In the genomic region with DNA sequence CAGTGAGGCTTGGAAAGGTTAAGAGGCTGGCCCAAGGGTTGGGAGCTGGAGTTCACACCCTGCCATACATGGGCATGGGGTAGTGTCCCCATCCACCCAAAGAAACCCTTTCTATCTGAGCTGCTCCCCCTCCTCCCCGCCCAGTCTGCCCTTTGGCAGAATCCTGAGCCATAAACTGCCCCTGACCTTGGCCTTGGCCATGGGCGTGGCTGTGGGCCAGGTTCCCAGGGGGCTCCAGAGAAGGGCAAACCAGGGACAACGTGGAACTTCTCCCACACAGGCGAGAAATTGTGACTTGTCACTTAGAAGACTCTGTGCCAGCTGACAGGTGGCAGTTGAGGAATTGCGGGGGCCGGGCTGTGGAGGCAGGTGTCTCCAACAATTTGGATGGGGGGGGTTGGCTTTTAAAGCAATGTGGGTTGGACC, we compare ENCODE assay signal across 11 cellular contexts. TPM values are rescaled to one million over a fixed set of nuclear protein-coding genes. Genes with fewer than 3 reads are reported as not detected.
DNase-seq lines count a peak whose midpoint lies in the region; ATAC-seq, FAIRE-seq and TF ChIP-seq lines count a peak whose summit lies in the region.
"Had no signal": no experiment of that assay in that cellular context is flagged by ENCODE, and none has a peak within 500 bp of the region (broad histone marks: within the 10 kb centered on the region; RNA-seq: fewer than 3 reads in every experiment).

No MANE protein-coding gene starts in this region.

- peak; percentile 65 for DNase-seq in DND-41
- DNase-seq in RPMI8226: peak; percentile 70
- no peak for DNase-seq in endothelial cell of umbilical vein (ENCODE audit: low read depth, low spot score)
- DNase-seq in sigmoid colon: no peak
- DNase-seq in medulla oblongata (ENCODE audit: extremely low spot score): no peak
- DNase-seq in HUDEP-2 (lab: John Stamatoyannopoulos, UW; ENCODE audit: unreplicated experiment in 76 of 76): no peak
- DNase-seq in NOMO-1 treated with dmso at 0.1 percent for 144 hours (lab: John Stamatoyannopoulos, UW; ENCODE audit: unreplicated experiment): no peak
- DNase-seq in NK-92 treated with Interleukin-12 subunit alpha and Interleukin-12 subunit beta, amount 100 ng/mL, for 24 hours (lab: John Stamatoyannopoulos, UW): no peak
- DNase-seq: small intestine had no signal

- no peak overlapping the region for H2AFZ ChIP-seq in DND-41 (ENCODE audit: low read depth, low read length)
- H2AFZ ChIP-seq in endothelial cell of umbilical vein (ENCODE audit: low read depth, low read length): no peak overlapping the region

- POLR2A ChIA-PET in endothelial cell of umbilical vein (lab: Charles Lee): interaction anchor here (0.8 kb wide), 1 partner anchor 57 kb away, joined by 4 read pairs; no protein-coding TSS in a partner anchor

- H3K4me1 ChIP-seq in DND-41 (ENCODE audit: insufficient read depth, low read length): peaks cover 77% of the 10 kb centered on the region
- H3K4me1 ChIP-seq in endothelial cell of umbilical vein (ENCODE audit: control insufficient read depth, extremely low read depth, insufficient read depth, low read length): peaks cover 57% of the 10 kb centered on the region
- peaks cover 0 to 12% (median 5%) of the 10 kb centered on the region in 4 donors for H3K4me1 ChIP-seq in sigmoid colon

- no TSS peak for BruUV-seq in endothelial cell of umbilical vein (replicated peaks; lab: Mats Ljungman, UMichigan)

- TF ChIP-seq CTCF in DND-41 (IDR thresholded peaks at IDR 0.05; ENCODE audit: borderline replicate concordance, extremely low read depth, low read length, poor library complexity, severe bottlenecking) (no peak), endothelial cell of umbilical vein (IDR thresholded peaks at IDR 0.05; ENCODE audit: extremely low read depth in 1 of 2, insufficient read depth in 1 of 2, low read depth in 1 of 2, low read length in 2 of 2) (no peak), sigmoid colon (IDR thresholded peaks at IDR 0.05) (no peak)

- no peaks in the 10 kb centered on the region for H3K27me3 ChIP-seq in DND-41 (ENCODE audit: insufficient read depth, low read length, poor library complexity)
- no peaks in the 10 kb centered on the region for H3K27me3 ChIP-seq in endothelial cell of umbilical vein (ENCODE audit: control insufficient read depth in 2 of 2, insufficient read depth in 2 of 2, low read length in 2 of 2)
- peaks cover 6 to 38% (median 24%) of the 10 kb centered on the region in 3 donors for H3K27me3 ChIP-seq in sigmoid colon

- H3K9ac ChIP-seq in DND-41 (ENCODE audit: low read depth, low read length) (peak overlapping the region; percentile 80), endothelial cell of umbilical vein (replicated peaks; ENCODE audit: extremely low read depth, insufficient read depth, low read length) (no peak overlapping the region)
- H3K9ac ChIP-seq: KMS-11 had no signal

- peak overlapping the region; percentile 94 for H3K27ac ChIP-seq in DND-41 (ENCODE audit: low read length)
- peak overlapping the region; percentile 67 for H3K27ac ChIP-seq in endothelial cell of umbilical vein (ENCODE audit: insufficient read depth, low read depth, low read length)
- H3K27ac ChIP-seq in sigmoid colon: peak overlapping the region; percentile 42 to 65 (median 52)
- H3K27ac ChIP-seq: KMS-11 had no signal

- TF ChIP-seq POLR2A in endothelial cell of umbilical vein (IDR thresholded peaks at IDR 0.05; ENCODE audit: low read depth, low read length) (no peak), sigmoid colon (IDR thresholded peaks at IDR 0.05) (no peak)

- H4K20me1 ChIP-seq in DND-41 (ENCODE audit: insufficient read depth, low read length) (peaks cover 15% of the 10 kb centered on the region; the same call in 1 of the 2 replicates), endothelial cell of umbilical vein (replicated peaks; ENCODE audit: control insufficient read depth, extremely low read depth, insufficient read depth, low read length) (no peaks in the 10 kb centered on the region)

- intact Hi-C loops in endothelial cell of umbilical vein (cut with micrococcal nuclease): no loop called here
- intact Hi-C loops in sigmoid colon (cut with DNase I): no loop called here

- H3K9me3 ChIP-seq in DND-41 (ENCODE audit: insufficient read depth, low read length, severe bottlenecking): no peaks in the 10 kb centered on the region
- H3K9me3 ChIP-seq in endothelial cell of umbilical vein (replicated peaks; ENCODE audit: control insufficient read depth, insufficient read depth, low read length): no peaks in the 10 kb centered on the region
- H3K9me3 ChIP-seq in sigmoid colon: no peaks in the 10 kb centered on the region

- H3K4me2 ChIP-seq in DND-41 (ENCODE audit: insufficient read depth, low read length) (peak overlapping the region; percentile 86), endothelial cell of umbilical vein (ENCODE audit: insufficient read depth, low read length) (no peak overlapping the region)
- H3K4me2 ChIP-seq: KMS-11 had no signal

- ATAC-seq in DND-41 (ENCODE audit: insufficient read depth, low read depth): no peak

- H3K79me2 ChIP-seq in DND-41 (ENCODE audit: insufficient read depth, low read length) (peaks cover 98% of the 10 kb centered on the region), endothelial cell of umbilical vein (ENCODE audit: control insufficient read depth, insufficient read depth, low read length) (peaks cover 54% of the 10 kb centered on the region)

- FAIRE-seq in endothelial cell of umbilical vein (lab: Jason Lieb, UNC): no peak
- FAIRE-seq: islet of Langerhans, small intestine had no signal

- no peaks in the 10 kb centered on the region for H3K9me1 ChIP-seq in endothelial cell of umbilical vein (replicated peaks; ENCODE audit: control insufficient read depth, extremely low read depth, insufficient read depth, low read length)

- H3K4me3 ChIP-seq in DND-41 (ENCODE audit: low read depth in 1 of 2, low read length in 2 of 2) (peak overlapping the region in 1 of 2 experiments; percentile 54; a peak in 2 of 4 replicates), endothelial cell of umbilical vein (replicated peaks in 1 of 3; ENCODE audit: insufficient read depth in 1 of 3, low read depth in 1 of 3, low read length in 3 of 3) (no peak overlapping the region), sigmoid colon (no peak overlapping the region)

- CTCF ChIA-PET in endothelial cell of umbilical vein (lab: Charles Lee): interaction anchor here (1.4 to 3.0 kb wide), 3 partner anchors 14 to 65 kb away, joined by 9 to 11 read pairs (median 10); no protein-coding TSS in a partner anchor

- H3K36me3 ChIP-seq in DND-41 (ENCODE audit: insufficient read depth, low read length): peaks cover 46% of the 10 kb centered on the region
- peaks cover 0 to 5% of the 10 kb centered on the region in 2 experiments for H3K36me3 ChIP-seq in endothelial cell of umbilical vein (ENCODE audit: control insufficient read depth in 2 of 2, extremely low read depth in 1 of 2, insufficient read depth in 2 of 2, low read length in 2 of 2)
- no peaks in the 10 kb centered on the region for H3K36me3 ChIP-seq in sigmoid colon

- no peak for TF ChIP-seq EP300 in sigmoid colon (IDR thresholded peaks at IDR 0.05)

- 26 to 52% methylated on average over 6 of the region's 6 CpGs for WGBS in sigmoid colon, 2 donors

- dilution Hi-C loops in endothelial cell of umbilical vein (cut with MboI; ENCODE audit: extremely low pct_ligation_motif_present, low sequenced_read_pairs): no loop called here

TF ChIP-seq in endothelial cell of umbilical vein, 7 proteins besides CTCF, POLR2A, EP300 and RAD21:
- TF ChIP-seq MYC (IDR thresholded peaks at IDR 0.05; ENCODE audit: low read depth, low read length) (no peak), JUN (IDR thresholded peaks at IDR 0.05; ENCODE audit: borderline replicate concordance, insufficient read depth, insufficient read length, low read depth) (no peak), POLR2AphosphoS5 (IDR thresholded peaks at IDR 0.05; ENCODE audit: insufficient read depth, low read depth, low read length) (no peak), FOS (IDR thresholded peaks at IDR 0.05; ENCODE audit: borderline replicate concordance, insufficient read depth, low read length) (no peak), GATA2 (IDR thresholded peaks at IDR 0.05; ENCODE audit: insufficient read depth, insufficient read length, low read depth, low read length) (no peak), EZH2 (IDR thresholded peaks at IDR 0.05; ENCODE audit: borderline replicate concordance, low read depth, low read length, severe bottlenecking) (no peak)
- TF ChIP-seq, protein P1, sequence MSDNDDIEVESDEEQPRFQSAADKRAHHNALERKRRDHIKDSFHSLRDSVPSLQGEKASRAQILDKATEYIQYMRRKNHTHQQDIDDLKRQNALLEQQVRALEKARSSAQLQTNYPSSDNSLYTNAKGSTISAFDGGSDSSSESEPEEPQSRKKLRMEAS (IDR thresholded peaks at IDR 0.05; ENCODE audit: insufficient read depth, insufficient read length): no peak

RNA-seq across cellular contexts. Expression of a gene that starts 4.8 kb away (rescaled TPM):
- 26.6 and 34.0 TPM in 2 replicates for total RNA-seq in endothelial cell of umbilical vein
- 37.4 and 45.9 TPM in 2 replicates for polyA plus RNA-seq in endothelial cell of umbilical vein
- polyA plus RNA-seq in endothelial cell of umbilical vein (2011; cell fraction: cytosol; rRNA removed): 17.4 and 21.6 TPM in 2 replicates
- 17.3 and 22.0 TPM in 2 replicates for polyA plus RNA-seq in endothelial cell of umbilical vein (2011; cell fraction: nucleus; rRNA removed)
- 11.4 and 14.4 TPM in 2 replicates for polyA plus RNA-seq in endothelial cell of umbilical vein (2012)
- polyA minus RNA-seq in endothelial cell of umbilical vein: 30.2 and 36.7 TPM in 2 replicates
- 15.3 TPM for polyA minus RNA-seq in endothelial cell of umbilical vein (2011; cell fraction: cytosol; rRNA and poly(A)+ RNA removed)
- polyA minus RNA-seq in endothelial cell of umbilical vein (2011; cell fraction: nucleus; rRNA and poly(A)+ RNA removed): 8.5 and 17.8 TPM in 2 replicates
- 1 to 10 TPM; 1.2 to 3.0 (median 2.2) TPM for total RNA-seq in sigmoid colon
- 10 to 100 TPM in 1 of 3 donors, 1 to 10 TPM in 1, under 1 TPM in 1; 0.60 to 11.9 (median 1.4) TPM for polyA plus RNA-seq in sigmoid colon

RNA-seq across cellular contexts. Expression of a gene that starts 18.0 kb away (rescaled TPM):
- total RNA-seq in endothelial cell of umbilical vein (0.83 and 2.1 TPM in 2 replicates), sigmoid colon (10 to 100 TPM; 14.3 to 31.9 (median 16.8) TPM)
- polyA plus RNA-seq in endothelial cell of umbilical vein (2.7 and 3.8 TPM in 2 replicates), sigmoid colon (1 to 10 TPM in 2 of 3 donors, under 1 TPM in 1; 0.46 to 1.8 (median 1.5) TPM)
- polyA plus RNA-seq in endothelial cell of umbilical vein (2011; cell fraction: cytosol; rRNA removed): 1.8 and 2.7 TPM in 2 replicates
- polyA plus RNA-seq in endothelial cell of umbilical vein (2011; cell fraction: nucleus; rRNA removed): 1.7 and 2.0 TPM in 2 replicates
- 1.6 and 5.0 TPM in 2 replicates for polyA plus RNA-seq in endothelial cell of umbilical vein (2012)
- 1.2 and 2.0 TPM in 2 replicates for polyA minus RNA-seq in endothelial cell of umbilical vein
- 0.61 TPM for polyA minus RNA-seq in endothelial cell of umbilical vein (2011; cell fraction: cytosol; rRNA and poly(A)+ RNA removed)
- 0.82 and 1.6 TPM in 2 replicates for polyA minus RNA-seq in endothelial cell of umbilical vein (2011; cell fraction: nucleus; rRNA and poly(A)+ RNA removed)

Comparison
In these comparisons a context has a peak if more than half of its experiments do, and no peak if none do; other contexts are left out.
1. DNase-seq: peak in DND-41 (single experiment) and RPMI8226 (single experiment); none in endothelial cell of umbilical vein (single experiment), sigmoid colon (single experiment), medulla oblongata (single experiment), HUDEP-2 (0 of 76), NOMO-1 treated with dmso at 0.1 percent for 144 hours (single experiment) and NK-92 treated with Interleukin-12 subunit alpha and Interleukin-12 subunit beta, amount 100 ng/mL, for 24 hours (single experiment).
2. Peak in every context shown above with its lines, with median percentiles within 50 percentile points of each other: H3K27ac ChIP-seq.